In the genomic region with DNA sequence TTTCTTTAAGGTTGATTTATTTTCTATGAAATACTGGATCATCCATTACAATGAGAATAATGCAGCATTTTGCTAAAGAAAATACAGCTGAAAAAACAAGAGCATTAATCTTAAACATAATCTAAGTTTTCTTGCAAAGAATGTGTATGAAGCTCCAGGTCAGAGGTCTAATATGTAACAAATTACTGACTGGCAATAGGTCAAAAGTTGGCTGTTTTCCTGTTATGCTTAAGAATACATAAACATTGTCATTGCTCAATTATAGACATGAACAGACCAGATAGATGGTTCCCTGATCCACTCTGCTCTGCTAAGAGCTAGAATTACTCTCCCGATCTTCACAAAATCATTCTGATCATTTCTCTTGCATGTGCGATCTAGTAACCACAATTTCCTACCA, we compare ENCODE assay signal across 16 cellular contexts.
DNase-seq lines count a peak whose midpoint lies in the region; ATAC-seq and TF ChIP-seq lines count a peak whose summit lies in the region.
"Had no signal": no experiment of that assay in that cellular context is flagged by ENCODE, and none has a peak within 500 bp of the region (broad histone marks: within the 10 kb centered on the region; RNA-seq: fewer than 3 reads in every experiment).

No MANE protein-coding gene starts in this region.

- H3K27me3 Mint-ChIP-seq in chondrocyte (ENCODE audit: low read depth) (no peaks in the 10 kb centered on the region), osteocyte (ENCODE audit: unreplicated experiment) (peaks cover 29% of the 10 kb centered on the region)
- H3K27me3 Mint-ChIP-seq: CD4-positive, alpha-beta memory T cell; IgD-negative memory B cell had no signal

- no peaks in the 10 kb centered on the region for H3K9me3 Mint-ChIP-seq in chondrocyte (ENCODE audit: low read depth)
- H3K9me3 Mint-ChIP-seq in osteocyte (ENCODE audit: unreplicated experiment), result no peaks in the 10 kb centered on the region

- TF ChIP-seq CTCF in chondrocyte (IDR thresholded peaks at IDR 0.05) (no peak), osteocyte (IDR thresholded peaks at IDR 0.05) (no peak)

- H3K36me3 Mint-ChIP-seq in chondrocyte (ENCODE audit: low read depth), result peaks cover 1% of the 10 kb centered on the region
- H3K36me3 Mint-ChIP-seq in osteocyte (ENCODE audit: unreplicated experiment), result no peaks in the 10 kb centered on the region
- H3K36me3 Mint-ChIP-seq: CD4-positive, alpha-beta memory T cell; IgD-negative memory B cell had no signal

- H3K4me1 Mint-ChIP-seq in chondrocyte (ENCODE audit: low read depth) (peaks cover 14% of the 10 kb centered on the region), osteocyte (ENCODE audit: unreplicated experiment) (peaks cover 19% of the 10 kb centered on the region)
- H3K4me1 Mint-ChIP-seq: CD4-positive, alpha-beta memory T cell; IgD-negative memory B cell had no signal

- DNase-seq in amniotic epithelial cell (ENCODE audit: low read depth), result peak; percentile 2
- no peak for DNase-seq in chondrocyte (ENCODE audit: low spot score)
- peak; percentile 4 for DNase-seq in left kidney (ENCODE audit: low read depth, low spot score)
- no peak for DNase-seq in osteocyte (ENCODE audit: extremely low spot score, unreplicated experiment)
- no peak for DNase-seq in GF-D8 (lab: John Stamatoyannopoulos, UW)
- no peak for DNase-seq in NCI-H524 treated with DMSO at 0.1 percent for 48 hours (lab: John Stamatoyannopoulos, UW)
- DNase-seq: BE2C; CD4-positive, alpha-beta memory T cell; DMS153; DMS79 treated with DMSO at 0.1 percent for 48 hours; GDM1 had no signal

- ATAC-seq in GM18505 (IDR thresholded peaks at IDR 0.05; ENCODE audit: unreplicated experiment) (no peak), HG02763 (IDR thresholded peaks at IDR 0.05; ENCODE audit: unreplicated experiment) (no peak)
- ATAC-seq: A549, HCT116 had no signal

- H3K4me3 Mint-ChIP-seq in chondrocyte (ENCODE audit: unreplicated experiment) (no peak overlapping the region), osteocyte (ENCODE audit: unreplicated experiment) (no peak overlapping the region)
- H3K4me3 Mint-ChIP-seq: CD4-positive, alpha-beta memory T cell; IgD-negative memory B cell had no signal

- H3K27ac Mint-ChIP-seq in chondrocyte (ENCODE audit: unreplicated experiment), result peak overlapping the region; percentile 46
- peak overlapping the region; percentile 50 for H3K27ac Mint-ChIP-seq in osteocyte (ENCODE audit: unreplicated experiment)
- H3K27ac Mint-ChIP-seq: CD4-positive, alpha-beta memory T cell; IgD-negative memory B cell had no signal

- no peak for TF ChIP-seq POLR2A in GM18505 (IDR thresholded peaks at IDR 0.05; ENCODE audit: borderline replicate concordance, extremely low read depth, insufficient read depth, insufficient read length)

Comparison
In these comparisons a context has a peak if more than half of its experiments do, and no peak if none do; other contexts are left out.
1. DNase-seq: peak in amniotic epithelial cell (single experiment) and left kidney (single experiment); none in chondrocyte (single experiment), osteocyte (single experiment), GF-D8 (single experiment) and NCI-H524 treated with DMSO at 0.1 percent for 48 hours (single experiment).